8 cellular contexts compared by ENCODE assay signal in the genomic region with DNA sequence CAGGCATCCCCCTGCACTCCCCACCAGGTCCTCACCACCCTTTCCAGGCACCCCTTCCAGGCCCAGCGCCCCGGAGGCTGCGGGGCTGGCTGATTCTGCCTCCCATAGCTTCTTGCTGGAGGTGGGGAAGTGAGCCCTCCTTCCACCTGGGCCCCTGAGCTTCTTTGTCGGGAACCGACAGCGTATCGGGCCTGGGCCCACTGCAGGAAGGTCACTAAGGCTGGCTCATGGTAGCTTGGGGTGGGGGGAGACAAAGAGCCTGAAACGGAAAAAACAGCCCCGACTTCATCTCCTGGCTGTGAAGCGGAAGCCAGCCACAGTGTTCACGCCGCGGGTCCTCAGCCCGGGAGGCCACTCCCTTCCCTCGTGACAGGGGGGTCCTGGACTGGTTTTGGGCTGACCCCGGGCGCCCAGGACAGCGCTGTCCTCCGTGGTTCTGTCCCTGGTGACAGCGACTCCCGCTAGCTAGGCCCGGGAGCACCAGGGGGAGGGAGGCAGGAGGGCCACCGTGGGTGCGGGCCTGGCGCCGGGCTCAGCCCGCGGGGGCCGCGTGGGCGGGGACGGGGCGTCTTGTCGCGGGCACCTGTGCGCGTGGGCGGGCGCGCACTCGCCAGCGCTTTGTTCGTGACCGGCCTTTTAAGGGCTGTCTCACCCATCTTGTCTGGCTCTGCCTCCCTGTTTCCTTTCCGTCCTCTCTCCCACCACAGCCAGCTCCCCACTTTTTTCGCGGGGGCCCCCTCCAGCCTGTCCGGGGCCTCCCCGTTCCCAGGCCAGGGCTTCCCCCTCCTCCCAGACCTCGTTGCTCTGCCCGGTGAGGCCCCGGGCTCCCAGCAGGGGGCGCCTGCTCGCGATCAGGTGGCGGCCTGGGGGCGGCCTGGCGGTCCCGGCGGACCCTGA.
DNase-seq lines count a peak whose midpoint lies in the region; ATAC-seq, FAIRE-seq and TF ChIP-seq lines count a peak whose summit lies in the region.

No MANE protein-coding gene starts in this region.

- no peak overlapping the region for H3K9ac ChIP-seq in K562 (ENCODE audit: insufficient read depth in 1 of 2, low read depth in 2 of 2, low read length in 2 of 2)

- peaks cover 0 to 17% of the 10 kb centered on the region in 2 experiments; a peak in 2 of 5 replicates for H3K4me1 ChIP-seq in K562 (replicated peaks in 1 of 2; ENCODE audit: control insufficient read depth in 2 of 2, insufficient read depth in 2 of 2, low read length in 2 of 2)
- no peaks in the 10 kb centered on the region for H3K4me1 ChIP-seq in Caco-2

- peak; percentile 28 to 53 (median 49); a peak in 5 of 6 replicates for TF ChIP-seq CTCF in K562 (IDR thresholded peaks at IDR 0.05 in 2 of 3, conservative IDR thresholded peaks at IDR 0.05 in 1 of 3; ENCODE audit: insufficient read depth in 2 of 3, low read depth in 1 of 3, low read length in 3 of 3)
- peak in 1 of 2 experiments; percentile 40 for TF ChIP-seq CTCF in Caco-2 (IDR thresholded peaks at IDR 0.05; ENCODE audit: insufficient read depth in 1 of 2, low read depth in 1 of 2, low read length in 1 of 2, severe bottlenecking in 1 of 2, unreplicated experiment in 1 of 2)

- no peaks in the 10 kb centered on the region for H3K9me3 Mint-ChIP-seq in Caco-2 (ENCODE audit: unreplicated experiment)

- CTCF ChIA-PET in K562 (lab: Yijun Ruan, JAX; ENCODE audit: low intra/inter-chr PET ratio), result no interaction called here
- CTCF ChIA-PET in Caco-2 (lab: Charles Lee), result interaction anchor here (0.6 kb wide), 2 partner anchors 9 to 52 kb away, joined by 3 read pairs; no protein-coding TSS in a partner anchor

- no peak overlapping the region for H3K4me2 ChIP-seq in K562 (ENCODE audit: insufficient read depth, low read length)

- peak in 1 of 2 experiments; percentile 10; a peak in 1 of 4 replicates for TF ChIP-seq RAD21 in K562 (CRISPR knock-in tag; conservative IDR thresholded peaks at IDR 0.05 in 1 of 2, IDR thresholded peaks at IDR 0.05 in 1 of 2)

- no peak overlapping the region for H2AFZ ChIP-seq in K562 (ENCODE audit: low read depth, low read length)

- no peak for FAIRE-seq in K562 (lab: Jason Lieb, UNC)

- in situ Hi-C loops in K562 (cut with MboI), result no loop called here

- TF ChIP-seq EP300 in K562 (IDR thresholded peaks at IDR 0.05; ENCODE audit: low read length), result no peak

- H3K4me3 ChIP-seq in K562 (no peak overlapping the region), Caco-2 (ENCODE audit: low read depth, low read length) (no peak overlapping the region)

- H3K9me1 ChIP-seq in K562 (ENCODE audit: control insufficient read depth, insufficient read depth, low read length), result no peaks in the 10 kb centered on the region

- H3K27ac Mint-ChIP-seq in Caco-2 (ENCODE audit: unreplicated experiment), result no peak overlapping the region

- no peak overlapping the region for H3K4me3 Mint-ChIP-seq in Caco-2 (ENCODE audit: unreplicated experiment)

- ATAC-seq in GM19452 (IDR thresholded peaks at IDR 0.05; ENCODE audit: unreplicated experiment) (peak; percentile 29), K562 (peak; percentile 68)

- intact Hi-C loops in K562 (cut with micrococcal nuclease), result no loop called here
- intact Hi-C loops in Caco-2 (cut with micrococcal nuclease; ENCODE audit: unreplicated experiment), result no loop called here

- H4K20me1 ChIP-seq in K562 (replicated peaks; ENCODE audit: control insufficient read depth, insufficient read depth, low read length), result no peaks in the 10 kb centered on the region

- H3K27me3 ChIP-seq in K562 (ENCODE audit: control insufficient read depth in 2 of 2, insufficient read depth in 2 of 2, low read length in 2 of 2) (peaks cover 0 to 4% of the 10 kb centered on the region in 2 experiments; a peak in 3 of 5 replicates), Caco-2 (replicated peaks; ENCODE audit: control insufficient read depth, insufficient read depth, low read length) (no peaks in the 10 kb centered on the region)

- no peaks in the 10 kb centered on the region for H3K27me3 Mint-ChIP-seq in Caco-2 (ENCODE audit: insufficient read depth, unreplicated experiment)

- H3K27ac ChIP-seq in K562 (ENCODE audit: extremely low read depth, low read depth, low read length), result no peak overlapping the region

- BruUV-seq in K562 (replicated peaks; lab: Mats Ljungman, UMichigan), result no TSS peak
- no TSS peak for BruUV-seq in Caco-2 (replicated peaks; lab: Mats Ljungman, UMichigan)

- peaks cover 8% of the 10 kb centered on the region for H3K36me3 Mint-ChIP-seq in Caco-2 (ENCODE audit: insufficient read depth, unreplicated experiment)

- H3K9me3 ChIP-seq in K562 (replicated peaks; ENCODE audit: control insufficient read depth, insufficient read depth, low read depth, low read length) (no peaks in the 10 kb centered on the region), Caco-2 (no peaks in the 10 kb centered on the region)

- no peaks in the 10 kb centered on the region for H3K79me2 ChIP-seq in K562 (ENCODE audit: control insufficient read depth, insufficient read depth, low read length)

- DNase-seq in T-helper 22 cell (ENCODE audit: low read depth) (peak; percentile 53), K562 (ENCODE audit: extremely low read depth in 1 of 4, low spot score in 3 of 4) (peak; percentile 30 to 71 (median 68)), iPS-NIHi7 (ENCODE audit: extremely low spot score) (peak; percentile 91), epidermal melanocyte (ENCODE audit: insufficient read length, low spot score) (no peak), Caco-2 (no peak), NCI-H128 (lab: John Stamatoyannopoulos, UW; ENCODE audit: unreplicated experiment) (no peak)
- peak; percentile 88 for DNase-seq in stimulated activated CD4-positive, alpha-beta T cell treated with anti-CD3 and anti-CD28 coated beads, Interleukin-15, amount 100 ng/mL, for 24 hours

- POLR2A ChIA-PET in K562 (lab: Yijun Ruan, JAX), result interaction anchor here (1.3 kb wide), 1 partner anchor 10 kb away, joined by 4 read pairs; no protein-coding TSS in a partner anchor
- POLR2A ChIA-PET in Caco-2 (lab: Charles Lee), result no interaction called here

- 47% methylated on average over 30 of the region's 60 CpGs for WGBS in K562 (ENCODE audit: insufficient coverage, low coverage, missing lambda C conversion rate)

- TF ChIP-seq POLR2A in K562 (conservative IDR thresholded peaks at IDR 0.05), result no peak

- H3K4me1 Mint-ChIP-seq in Caco-2 (ENCODE audit: low read depth, unreplicated experiment), result peaks cover 7% of the 10 kb centered on the region

- H3K36me3 ChIP-seq in K562 (ENCODE audit: control insufficient read depth, insufficient read depth, low read length) (no peaks in the 10 kb centered on the region), Caco-2 (ENCODE audit: control insufficient read depth, insufficient read depth, low read length) (no peaks in the 10 kb centered on the region)

TF ChIP-seq in K562, 482 proteins besides CTCF, POLR2A, EP300 and RAD21:
- TF ChIP-seq GATAD2A (IDR thresholded peaks at IDR 0.05), result no peak
- TF ChIP-seq, protein P1, sequence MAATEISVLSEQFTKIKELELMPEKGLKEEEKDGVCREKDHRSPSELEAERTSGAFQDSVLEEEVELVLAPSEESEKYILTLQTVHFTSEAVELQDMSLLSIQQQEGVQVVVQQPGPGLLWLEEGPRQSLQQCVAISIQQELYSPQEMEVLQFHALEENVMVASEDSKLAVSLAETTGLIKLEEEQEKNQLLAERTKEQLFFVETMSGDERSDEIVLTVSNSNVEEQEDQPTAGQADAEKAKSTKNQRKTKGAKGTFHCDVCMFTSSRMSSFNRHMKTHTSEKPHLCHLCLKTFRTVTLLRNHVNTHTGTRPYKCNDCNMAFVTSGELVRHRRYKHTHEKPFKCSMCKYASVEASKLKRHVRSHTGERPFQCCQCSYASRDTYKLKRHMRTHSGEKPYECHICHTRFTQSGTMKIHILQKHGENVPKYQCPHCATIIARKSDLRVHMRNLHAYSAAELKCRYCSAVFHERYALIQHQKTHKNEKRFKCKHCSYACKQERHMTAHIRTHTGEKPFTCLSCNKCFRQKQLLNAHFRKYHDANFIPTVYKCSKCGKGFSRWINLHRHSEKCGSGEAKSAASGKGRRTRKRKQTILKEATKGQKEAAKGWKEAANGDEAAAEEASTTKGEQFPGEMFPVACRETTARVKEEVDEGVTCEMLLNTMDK (IDR thresholded peaks at IDR 0.05; ENCODE audit: borderline replicate concordance, insufficient read depth, low read depth, low read length, poor library complexity, severe bottlenecking), result peak; percentile 82
- TF ChIP-seq, protein P2, sequence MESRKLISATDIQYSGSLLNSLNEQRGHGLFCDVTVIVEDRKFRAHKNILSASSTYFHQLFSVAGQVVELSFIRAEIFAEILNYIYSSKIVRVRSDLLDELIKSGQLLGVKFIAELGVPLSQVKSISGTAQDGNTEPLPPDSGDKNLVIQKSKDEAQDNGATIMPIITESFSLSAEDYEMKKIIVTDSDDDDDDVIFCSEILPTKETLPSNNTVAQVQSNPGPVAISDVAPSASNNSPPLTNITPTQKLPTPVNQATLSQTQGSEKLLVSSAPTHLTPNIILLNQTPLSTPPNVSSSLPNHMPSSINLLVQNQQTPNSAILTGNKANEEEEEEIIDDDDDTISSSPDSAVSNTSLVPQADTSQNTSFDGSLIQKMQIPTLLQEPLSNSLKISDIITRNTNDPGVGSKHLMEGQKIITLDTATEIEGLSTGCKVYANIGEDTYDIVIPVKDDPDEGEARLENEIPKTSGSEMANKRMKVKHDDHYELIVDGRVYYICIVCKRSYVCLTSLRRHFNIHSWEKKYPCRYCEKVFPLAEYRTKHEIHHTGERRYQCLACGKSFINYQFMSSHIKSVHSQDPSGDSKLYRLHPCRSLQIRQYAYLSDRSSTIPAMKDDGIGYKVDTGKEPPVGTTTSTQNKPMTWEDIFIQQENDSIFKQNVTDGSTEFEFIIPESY (CRISPR knock-in tag; IDR thresholded peaks at IDR 0.05), result peak; percentile 99
- no peak for TF ChIP-seq SMARCB1 (IDR thresholded peaks at IDR 0.05; ENCODE audit: insufficient read length, low read depth)
- peak; percentile 54; the same call in 1 of the 2 replicates for TF ChIP-seq ZBTB7A (IDR thresholded peaks at IDR 0.05; ENCODE audit: borderline replicate concordance, control insufficient read depth, low read depth, low read length)
- peak; percentile 45; the same call in 1 of the 2 replicates for TF ChIP-seq EGR1 (conservative IDR thresholded peaks at IDR 0.05)
- no peak for TF ChIP-seq EWSR1 (IDR thresholded peaks at IDR 0.05; ENCODE audit: borderline replicate concordance, low read depth, partially characterized antibody)
- TF ChIP-seq PTRF (tag; IDR thresholded peaks at IDR 0.05), result no peak

Comparison
In these comparisons a context has a peak if more than half of its experiments do, and no peak if none do; other contexts are left out.
1. DNase-seq: peak in T-helper 22 cell (single experiment), K562 (4 of 4), iPS-NIHi7 (single experiment) and stimulated activated CD4-positive, alpha-beta T cell treated with anti-CD3 and anti-CD28 coated beads, Interleukin-15, amount 100 ng/mL, for 24 hours (single experiment); none in epidermal melanocyte (single experiment), Caco-2 (0 of 2) and NCI-H128 (single experiment).